Comparison of ENCODE assay signal across 24 cellular contexts in the genomic region with DNA sequence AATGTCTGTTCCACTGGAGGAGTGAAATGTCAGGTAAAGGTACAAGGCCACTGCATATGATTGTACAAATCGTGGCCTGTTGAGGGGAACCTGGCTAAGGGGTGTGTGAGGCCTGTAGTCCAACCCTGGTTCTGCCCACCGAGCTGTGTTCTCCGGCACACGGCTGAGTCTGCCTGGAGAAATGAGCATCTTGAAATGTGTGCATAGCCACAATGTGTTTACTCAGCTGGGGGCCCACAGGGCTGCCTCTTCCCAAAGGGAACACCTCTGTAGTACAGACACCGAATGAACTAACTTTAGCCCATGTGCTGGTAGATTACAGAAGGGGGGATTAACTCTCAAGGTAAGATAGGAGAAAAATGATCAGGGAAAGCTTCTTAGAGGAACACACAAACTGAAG. TPM values are rescaled to one million over a fixed set of nuclear protein-coding genes. Genes with fewer than 3 reads are reported as not detected.
DNase-seq lines count a peak whose midpoint lies in the region; ATAC-seq and TF ChIP-seq lines count a peak whose summit lies in the region.
"Had no signal": no experiment of that assay in that cellular context is flagged by ENCODE, and none has a peak within 500 bp of the region (broad histone marks: within the 10 kb centered on the region; RNA-seq: fewer than 3 reads in every experiment).

No MANE protein-coding gene starts in this region.

- H3K14ac ChIP-seq in mesenchymal stem cell (ENCODE audit: low read length in 2 of 2), result no peak overlapping the region

- H3K4me3 ChIP-seq in left ventricle myocardium inferior (no peak overlapping the region), WERI-Rb-1 (ENCODE audit: low read depth, low read length) (no peak overlapping the region), mesenchymal stem cell (ENCODE audit: insufficient read depth in 1 of 2, low read depth in 1 of 2, low read length in 2 of 2) (no peak overlapping the region)
- H3K4me3 ChIP-seq: SJSA1 had no signal

- no peak overlapping the region for H3K4me3 Mint-ChIP-seq in natural killer cell treated with Interleukin-12 subunit alpha and Interleukin-12 subunit beta and Interleukin-15 and Interleukin-18, amount 100 ng/mL, for 72 hours
- H3K4me3 Mint-ChIP-seq: effector memory CD8-positive, alpha-beta T cell; stimulated activated memory B cell treated with anti-CD40 and anti-IgM and Interleukin-4, amounts not matched to agents 10 μg/mL and 1 μg/mL and 100 μg/mL, for 72 hours; T-cell had no signal

- no peak overlapping the region for H4K91ac ChIP-seq in mesenchymal stem cell (ENCODE audit: low read length)

- H2BK12ac ChIP-seq in mesenchymal stem cell (ENCODE audit: low read length in 2 of 2), result peak overlapping the region in 1 of 2 experiments; percentile 35

- H3K23ac ChIP-seq in mesenchymal stem cell (ENCODE audit: low read length in 2 of 2), result no peak overlapping the region

- no peaks in the 10 kb centered on the region for H3K4me1 Mint-ChIP-seq in natural killer cell treated with Interleukin-12 subunit alpha and Interleukin-12 subunit beta and Interleukin-15 and Interleukin-18, amount 100 ng/mL, for 72 hours (ENCODE audit: low read depth in 2 of 2)
- H3K4me1 Mint-ChIP-seq: stimulated activated memory B cell treated with anti-CD40 and anti-IgM and Interleukin-4, amounts not matched to agents 10 μg/mL and 1 μg/mL and 100 μg/mL, for 72 hours; T-cell had no signal

- no peak overlapping the region for H3K18ac ChIP-seq in mesenchymal stem cell (ENCODE audit: low read depth in 1 of 2, low read length in 2 of 2)

- H3K4ac ChIP-seq in mesenchymal stem cell (ENCODE audit: low read depth in 1 of 2, low read length in 2 of 2), result no peak overlapping the region

- H2BK120ac ChIP-seq in mesenchymal stem cell (ENCODE audit: low read depth, low read length), result no peak overlapping the region

- no peak overlapping the region for H4K8ac ChIP-seq in mesenchymal stem cell (ENCODE audit: low read length)

- intact Hi-C loops in left ventricle myocardium inferior (cut with micrococcal nuclease) (no loop called here), Right ventricle myocardium inferior (cut with DNase I) (loop anchor here (2.0 to 10.0 kb wide), 2 partner anchors 29 to 223 kb away; no protein-coding TSS in a partner anchor)

- H3K27ac ChIP-seq in left ventricle myocardium inferior (replicated peaks), result peak overlapping the region; percentile 93
- no peak overlapping the region for H3K27ac ChIP-seq in WERI-Rb-1
- peak overlapping the region; percentile 81 for H3K27ac ChIP-seq in mesenchymal stem cell (ENCODE audit: low read length, poor library complexity, severe bottlenecking)
- H3K27ac ChIP-seq: HL-60, SJSA1 had no signal

- H3K27me3 Mint-ChIP-seq in natural killer cell treated with Interleukin-12 subunit alpha and Interleukin-12 subunit beta and Interleukin-15 and Interleukin-18, amount 100 ng/mL, for 72 hours, result peaks cover 12 to 13% of the 10 kb centered on the region in 2 donors
- H3K27me3 Mint-ChIP-seq: stimulated activated memory B cell treated with anti-CD40 and anti-IgM and Interleukin-4, amounts not matched to agents 10 μg/mL and 1 μg/mL and 100 μg/mL, for 72 hours had no signal

- TF ChIP-seq CTCF in left ventricle myocardium inferior (IDR thresholded peaks at IDR 0.05; ENCODE audit: borderline replicate concordance), result no peak
- TF ChIP-seq CTCF in WERI-Rb-1 (IDR thresholded peaks at IDR 0.05; ENCODE audit: low read depth, low read length), result no peak

- WGBS in mesenchymal stem cell, result 89% methylated on average over 5 of the region's 5 CpGs

- no peak overlapping the region for H3K9ac ChIP-seq in mesenchymal stem cell (ENCODE audit: low read length)

- H3K27ac Mint-ChIP-seq in natural killer cell treated with Interleukin-12 subunit alpha and Interleukin-12 subunit beta and Interleukin-15 and Interleukin-18, amount 100 ng/mL, for 72 hours, result no peak overlapping the region
- H3K27ac Mint-ChIP-seq: effector memory CD8-positive, alpha-beta T cell; stimulated activated memory B cell treated with anti-CD40 and anti-IgM and Interleukin-4, amounts not matched to agents 10 μg/mL and 1 μg/mL and 100 μg/mL, for 72 hours; T-cell had no signal

- H2BK15ac ChIP-seq in mesenchymal stem cell (ENCODE audit: low read depth, poor library complexity, severe bottlenecking), result no peak overlapping the region

- peak overlapping the region; percentile 29 for H3K4me2 ChIP-seq in mesenchymal stem cell (ENCODE audit: low read length, poor library complexity, severe bottlenecking)

- H2AFZ ChIP-seq in mesenchymal stem cell (ENCODE audit: low read depth, low read length), result no peak overlapping the region

- H3K9me3 ChIP-seq in left ventricle myocardium inferior (replicated peaks) (no peaks in the 10 kb centered on the region), WERI-Rb-1 (ENCODE audit: severe bottlenecking) (no peaks in the 10 kb centered on the region), mesenchymal stem cell (ENCODE audit: control insufficient read depth, low read length) (no peaks in the 10 kb centered on the region)
- H3K9me3 ChIP-seq: SJSA1 had no signal

- H3K36me3 ChIP-seq in left ventricle myocardium inferior, result no peaks in the 10 kb centered on the region
- no peaks in the 10 kb centered on the region for H3K36me3 ChIP-seq in WERI-Rb-1
- no peaks in the 10 kb centered on the region for H3K36me3 ChIP-seq in mesenchymal stem cell (ENCODE audit: control insufficient read depth in 1 of 2, insufficient read depth in 2 of 2, low read depth in 1 of 2, low read length in 2 of 2)
- H3K36me3 ChIP-seq: SJSA1 had no signal

- no peaks in the 10 kb centered on the region for H3K36me3 Mint-ChIP-seq in natural killer cell treated with Interleukin-12 subunit alpha and Interleukin-12 subunit beta and Interleukin-15 and Interleukin-18, amount 100 ng/mL, for 72 hours
- H3K36me3 Mint-ChIP-seq: stimulated activated memory B cell treated with anti-CD40 and anti-IgM and Interleukin-4, amounts not matched to agents 10 μg/mL and 1 μg/mL and 100 μg/mL, for 72 hours; T-cell had no signal

- peaks cover 29% of the 10 kb centered on the region for H3K79me1 ChIP-seq in mesenchymal stem cell (replicated peaks; ENCODE audit: low read length, poor library complexity, severe bottlenecking)

- no peak for DNase-seq in left ventricle myocardium inferior
- DNase-seq in Right ventricle myocardium inferior (ENCODE audit: missing footprints), result no peak
- peak; percentile 56 for DNase-seq in NCI-H526 treated with DMSO at 0.1 percent for 48 hours (lab: John Stamatoyannopoulos, UW)
- DNase-seq in WERI-Rb-1, result peak; percentile 12
- DNase-seq in mesenchymal stem cell, result no peak
- no peak for DNase-seq in natural killer cell treated with Interleukin-12 subunit alpha and Interleukin-12 subunit beta and Interleukin-15 and Interleukin-18, amount 100 ng/mL, for 72 hours (ENCODE audit: low spot score)
- no peak for DNase-seq in GM03348 (ENCODE audit: low spot score)
- DNase-seq: activated CD4-positive, alpha-beta T cell treated with anti-CD3 and anti-CD28 coated beads, Interleukin-2, amount 50 U/mL, for 48 hours; activated CD4-positive, CD25-positive, alpha-beta regulatory T cell; activated naive CD4-positive, alpha-beta T cell treated with Interleukin-2 at 50 U/mL for 16 hours; cortex of kidney; effector memory CD8-positive, alpha-beta T cell; erythroblast; glutamatergic neuron; Karpas-422; NCI-H1436 treated with DMSO at 0.1 percent for 48 hours; OCI-M1; posterior cingulate gyrus; stimulated activated CD4-positive, alpha-beta T cell treated with anti-CD3 and anti-CD28 coated beads, Interleukin-4, amount 100 ng/mL, for 4 hours; T-cell had no signal

- peak overlapping the region; percentile 40 for H2BK5ac ChIP-seq in mesenchymal stem cell (ENCODE audit: low read depth, low read length, poor library complexity, severe bottlenecking)

- peak overlapping the region; percentile 95 for H2AK5ac ChIP-seq in mesenchymal stem cell (ENCODE audit: low read length, severe bottlenecking)

- peaks cover 86% of the 10 kb centered on the region for H3K4me1 ChIP-seq in left ventricle myocardium inferior
- peaks cover 27% of the 10 kb centered on the region for H3K4me1 ChIP-seq in mesenchymal stem cell (ENCODE audit: control insufficient read depth, insufficient read depth, low read depth, low read length)
- H3K4me1 ChIP-seq: SJSA1 had no signal

- ATAC-seq in Right ventricle myocardium inferior, result no peak
- no peak for ATAC-seq in natural killer cell treated with Interleukin-12 subunit alpha and Interleukin-12 subunit beta and Interleukin-15 and Interleukin-18, amount 100 ng/mL, for 72 hours
- no peak for ATAC-seq in activated CD4-positive, CD25-positive, alpha-beta regulatory T cell treated with anti-CD3 and anti-CD28 coated beads, Interleukin-2, amount 50 U/mL, for 24 hours
- ATAC-seq: effector memory CD8-positive, alpha-beta T cell; stimulated activated memory B cell treated with anti-CD40 and anti-IgM and Interleukin-4, amounts not matched to agents 10 μg/mL and 1 μg/mL and 100 μg/mL, for 72 hours; T-cell had no signal

- H3K27me3 ChIP-seq in left ventricle myocardium inferior (ENCODE audit: low read depth), result no peaks in the 10 kb centered on the region
- H3K27me3 ChIP-seq in WERI-Rb-1 (ENCODE audit: insufficient read depth, low read depth, severe bottlenecking), result no peaks in the 10 kb centered on the region
- no peaks in the 10 kb centered on the region for H3K27me3 ChIP-seq in mesenchymal stem cell (ENCODE audit: control insufficient read depth in 1 of 2, insufficient read depth in 1 of 2, low read length in 2 of 2)
- H3K27me3 ChIP-seq: SJSA1 had no signal

- H3K9me3 Mint-ChIP-seq in natural killer cell treated with Interleukin-12 subunit alpha and Interleukin-12 subunit beta and Interleukin-15 and Interleukin-18, amount 100 ng/mL, for 72 hours, result no peaks in the 10 kb centered on the region
- H3K9me3 Mint-ChIP-seq: effector memory CD8-positive, alpha-beta T cell; stimulated activated memory B cell treated with anti-CD40 and anti-IgM and Interleukin-4, amounts not matched to agents 10 μg/mL and 1 μg/mL and 100 μg/mL, for 72 hours; T-cell had no signal

RNA-seq across cellular contexts. Expression of a gene that starts 30.2 kb away (rescaled TPM):
- 168 TPM for total RNA-seq in left ventricle myocardium inferior
- 153 TPM for total RNA-seq in Right ventricle myocardium inferior
- 0.87 TPM for polyA plus RNA-seq in mesenchymal stem cell (2013, experiment 1 of 2)
- 1.1 TPM for polyA plus RNA-seq in mesenchymal stem cell (2013, experiment 2 of 2)
- 10 to 100 TPM; 24.4 to 87.9 TPM for total RNA-seq in natural killer cell treated with Interleukin-12 subunit alpha and Interleukin-12 subunit beta and Interleukin-15 and Interleukin-18, amount 100 ng/mL, for 72 hours

Comparison
In these comparisons a context has a peak if more than half of its experiments do, and no peak if none do; other contexts are left out.
1. DNase-seq: peak in NCI-H526 treated with DMSO at 0.1 percent for 48 hours (single experiment) and WERI-Rb-1 (single experiment); none in left ventricle myocardium inferior (single experiment), Right ventricle myocardium inferior (single experiment), mesenchymal stem cell (single experiment), natural killer cell treated with Interleukin-12 subunit alpha and Interleukin-12 subunit beta and Interleukin-15 and Interleukin-18, amount 100 ng/mL, for 72 hours (single experiment) and GM03348 (single experiment).